In genomic region chr10:69749180-69750010, GRCh38 we compare ENCODE assay signal across 1 cellular context.
TF ChIP-seq lines count a peak whose summit lies in the region.

No MANE protein-coding gene starts in this region.

TF ChIP-seq in GM23338, 12 proteins besides CTCF, POLR2A, EP300 and RAD21:
- TF ChIP-seq ZNF462 (CRISPR knock-in tag; IDR thresholded peaks at IDR 0.05) (no peak), REST (IDR thresholded peaks at IDR 0.05; ENCODE audit: unreplicated experiment) (no peak), ZNF114 (CRISPR knock-in tag; IDR thresholded peaks at IDR 0.05) (no peak), EZH2phosphoT487 (IDR thresholded peaks at IDR 0.05; ENCODE audit: unreplicated experiment) (no peak), ETS1 (IDR thresholded peaks at IDR 0.05) (no peak), POLR2AphosphoS5 (IDR thresholded peaks at IDR 0.05; ENCODE audit: low read depth) (no peak), STAT1 (IDR thresholded peaks at IDR 0.05; ENCODE audit: unreplicated experiment) (no peak), EZH2 (IDR thresholded peaks at IDR 0.05; ENCODE audit: low read depth, unreplicated experiment) (no peak), CREB1 (CRISPR knock-in tag; IDR thresholded peaks at IDR 0.05; ENCODE audit: low read depth) (no peak), NANOG (IDR thresholded peaks at IDR 0.05; ENCODE audit: borderline replicate concordance) (no peak), ZNF331 (CRISPR knock-in tag; IDR thresholded peaks at IDR 0.05; ENCODE audit: low read depth) (no peak), JUNB (IDR thresholded peaks at IDR 0.05; ENCODE audit: unreplicated experiment) (no peak)
